ENCODE assay signal across 8 cellular contexts in genomic region chr18:2223859-2224258, GRCh38.
DNase-seq lines count a peak whose midpoint lies in the region; ATAC-seq, FAIRE-seq and TF ChIP-seq lines count a peak whose summit lies in the region.

No MANE protein-coding gene starts in this region.

- H3K4me1 ChIP-seq in mucosa of descending colon (ENCODE audit: low read depth) = no peaks in the 10 kb centered on the region

- TF ChIP-seq CTCF in choroid plexus epithelial cell (conservative IDR thresholded peaks at IDR 0.05; ENCODE audit: low read depth, low read length) = peak; percentile 78
- no peak for TF ChIP-seq CTCF in mucosa of descending colon (IDR thresholded peaks at IDR 0.05)

- ATAC-seq in mucosa of descending colon = peak; percentile 64
- no peak for ATAC-seq in GM18505 (IDR thresholded peaks at IDR 0.05; ENCODE audit: unreplicated experiment)

- H3K9me3 ChIP-seq in mucosa of descending colon = no peaks in the 10 kb centered on the region

- H3K4me3 ChIP-seq in choroid plexus epithelial cell (ENCODE audit: low read depth, low read length) (peak overlapping the region; percentile 41), mucosa of descending colon (no peak overlapping the region)

- DNase-seq in GM03348 (ENCODE audit: low spot score) = peak; percentile 23
- peak; percentile 40 for DNase-seq in NCI-H2171 treated with DMSO at 0.1 percent for 48 hours (lab: John Stamatoyannopoulos, UW)
- peak; percentile 76 for DNase-seq in choroid plexus epithelial cell (ENCODE audit: low read depth)
- peak in 1 of 3 donors; percentile 72 for DNase-seq in mucosa of descending colon
- no peak for DNase-seq in stimulated activated CD4-positive, alpha-beta T cell treated with anti-CD3 and anti-CD28 coated beads, Interleukin-2, amount 100 ng/mL, for 48 hours
- no peak for DNase-seq in RCC 7860 (ENCODE audit: low spot score)
- DNase-seq in AG20443 (ENCODE audit: low spot score) = no peak

- intact Hi-C loops in mucosa of descending colon (cut with DNase I, micrococcal nuclease) = no loop called here

- no peaks in the 10 kb centered on the region for H3K36me3 ChIP-seq in mucosa of descending colon (ENCODE audit: low read depth)

- FAIRE-seq in RCC 7860 (lab: Jason Lieb, UNC) = no peak

- TF ChIP-seq POLR2A in GM18505 (IDR thresholded peaks at IDR 0.05; ENCODE audit: borderline replicate concordance, extremely low read depth, insufficient read depth, insufficient read length) = no peak

Comparison
In these comparisons a context has a peak if more than half of its experiments do, and no peak if none do; other contexts are left out.
1. DNase-seq: peak in GM03348 (single experiment), NCI-H2171 treated with DMSO at 0.1 percent for 48 hours (single experiment) and choroid plexus epithelial cell (single experiment); none in stimulated activated CD4-positive, alpha-beta T cell treated with anti-CD3 and anti-CD28 coated beads, Interleukin-2, amount 100 ng/mL, for 48 hours (0 of 2), RCC 7860 (single experiment) and AG20443 (single experiment).